In genomic region chr5:136905571-136905970, GRCh38 we compare ENCODE assay signal across 16 cellular contexts.
A peak's percentile ranks its signal among the peaks of the same experiment; 100 is the strongest.
DNase-seq lines count a peak whose midpoint lies in the region; ATAC-seq and TF ChIP-seq lines count a peak whose summit lies in the region.
"Had no signal": no experiment of that assay in that cellular context is flagged by ENCODE, and none has a peak within 500 bp of the region (broad histone marks: within the 10 kb centered on the region; RNA-seq: fewer than 3 reads in every experiment).

No MANE protein-coding gene starts in this region.

- intact Hi-C loops in PC-3 (cut with micrococcal nuclease), result no loop called here

- H2AFZ ChIP-seq in PC-3 (ENCODE audit: low read length), result no peak overlapping the region

- POLR2A ChIA-PET in HEK293 (lab: Yijun Ruan, JAX), result no interaction called here
- POLR2A ChIA-PET in PC-3 (lab: Charles Lee; ENCODE audit: unreplicated experiment), result no interaction called here

- H3K9me2 ChIP-seq in PC-3 (replicated peaks; ENCODE audit: low read length), result no peaks in the 10 kb centered on the region

- H3K79me2 ChIP-seq in PC-3 (ENCODE audit: low read length), result no peaks in the 10 kb centered on the region

- CTCF ChIA-PET in HEK293 (lab: Yijun Ruan, JAX) (no interaction called here), PC-3 (lab: Charles Lee) (no interaction called here)

- no peaks in the 10 kb centered on the region for H3K9me3 ChIP-seq in HEK293 (ENCODE audit: control insufficient read depth, insufficient read depth, low read depth, low read length)
- H3K9me3 ChIP-seq in PC-3 (ENCODE audit: low read length), result no peaks in the 10 kb centered on the region
- H3K9me3 ChIP-seq: A549, BE2C had no signal

- no peaks in the 10 kb centered on the region for H4K20me1 ChIP-seq in PC-3 (ENCODE audit: low read length)

- BruUV-seq in PC-3 (replicated peaks; lab: Mats Ljungman, UMichigan), result no TSS peak

- no peak overlapping the region for H3K27ac ChIP-seq in HEK293 (ENCODE audit: extremely low read depth, low read depth, low read length)
- 0 out of 2 replicates have a peak overlapping the region, but pooled peaks have one; percentile 5 for H3K27ac ChIP-seq in PC-3 (ENCODE audit: low read length)
- H3K27ac ChIP-seq: A549, C4-2B had no signal

- H3K36me3 ChIP-seq in HEK293 (ENCODE audit: control insufficient read depth in 2 of 2, insufficient read depth in 1 of 2, low read length in 2 of 2) (no peaks in the 10 kb centered on the region), PC-3 (ENCODE audit: low read depth, low read length) (no peaks in the 10 kb centered on the region)
- H3K36me3 ChIP-seq: BE2C had no signal

- H3K4me1 ChIP-seq in HEK293 (ENCODE audit: control insufficient read depth, insufficient read depth, low read length), result no peaks in the 10 kb centered on the region
- H3K4me1 ChIP-seq in PC-3 (ENCODE audit: insufficient read depth, low read length), result peaks cover 20% of the 10 kb centered on the region
- H3K4me1 ChIP-seq: A549, BE2C had no signal

- H3F3A ChIP-seq in PC-3 (ENCODE audit: low read length, unreplicated experiment), result no peaks in the 10 kb centered on the region

- DNase-seq in EL, result peak; percentile 4
- DNase-seq in PC-3, result peak; percentile 75
- peak; percentile 7 for DNase-seq in astrocyte of the hippocampus (ENCODE audit: low read depth, low spot score)
- no peak for DNase-seq in HT-29 (ENCODE audit: low spot score)
- no peak for DNase-seq in hepatic stellate cell (ENCODE audit: low spot score)
- DNase-seq: BE2C; CD4-positive, alpha-beta memory T cell; DND-41; GOT3; H9 had no signal

- H3K4me2 ChIP-seq in PC-3 (ENCODE audit: low read length), result peak overlapping the region; percentile 47
- H3K4me2 ChIP-seq: A549 had no signal

- no peak for ATAC-seq in PC-3
- no peak for ATAC-seq in GM18520 (IDR thresholded peaks at IDR 0.05; ENCODE audit: unreplicated experiment)
- ATAC-seq in GM21576 (IDR thresholded peaks at IDR 0.05; ENCODE audit: unreplicated experiment), result no peak
- ATAC-seq: A549, GM12878 had no signal

- H3K9ac ChIP-seq in PC-3 (ENCODE audit: low read length), result no peak overlapping the region

- H3K4me3 ChIP-seq in HEK293 (ENCODE audit: low read depth, low read length) (no peak overlapping the region), PC-3 (ENCODE audit: low read length) (no peak overlapping the region)
- H3K4me3 ChIP-seq: A549, GM12878 had no signal

- no peaks in the 10 kb centered on the region for H3K27me3 ChIP-seq in PC-3 (ENCODE audit: low read length)
- H3K27me3 ChIP-seq: BE2C had no signal

- no peak for TF ChIP-seq CTCF in HEK293 (tag by site-specific recombination; IDR thresholded peaks at IDR 0.05)
- TF ChIP-seq CTCF in PC-3 (conservative IDR thresholded peaks at IDR 0.05; ENCODE audit: low read depth, low read length), result no peak

TF ChIP-seq in HEK293, 187 proteins besides CTCF, POLR2A, EP300 and RAD21:
- TF ChIP-seq ZNF362 (tag by site-specific recombination; IDR thresholded peaks at IDR 0.05), result no peak
- TF ChIP-seq ZNF398 (tag by site-specific recombination; IDR thresholded peaks at IDR 0.05), result no peak
- TF ChIP-seq ZBTB20 (tag by site-specific recombination; IDR thresholded peaks at IDR 0.05), result peak; percentile 32; the same call in 1 of the 2 replicates

Comparison
In these comparisons a context has a peak if more than half of its experiments do, and no peak if none do; other contexts are left out.
1. DNase-seq: peak in EL (single experiment), PC-3 (single experiment) and astrocyte of the hippocampus (single experiment); none in HT-29 (single experiment) and hepatic stellate cell (single experiment).